8 cellular contexts compared by ENCODE assay signal in the genomic region with DNA sequence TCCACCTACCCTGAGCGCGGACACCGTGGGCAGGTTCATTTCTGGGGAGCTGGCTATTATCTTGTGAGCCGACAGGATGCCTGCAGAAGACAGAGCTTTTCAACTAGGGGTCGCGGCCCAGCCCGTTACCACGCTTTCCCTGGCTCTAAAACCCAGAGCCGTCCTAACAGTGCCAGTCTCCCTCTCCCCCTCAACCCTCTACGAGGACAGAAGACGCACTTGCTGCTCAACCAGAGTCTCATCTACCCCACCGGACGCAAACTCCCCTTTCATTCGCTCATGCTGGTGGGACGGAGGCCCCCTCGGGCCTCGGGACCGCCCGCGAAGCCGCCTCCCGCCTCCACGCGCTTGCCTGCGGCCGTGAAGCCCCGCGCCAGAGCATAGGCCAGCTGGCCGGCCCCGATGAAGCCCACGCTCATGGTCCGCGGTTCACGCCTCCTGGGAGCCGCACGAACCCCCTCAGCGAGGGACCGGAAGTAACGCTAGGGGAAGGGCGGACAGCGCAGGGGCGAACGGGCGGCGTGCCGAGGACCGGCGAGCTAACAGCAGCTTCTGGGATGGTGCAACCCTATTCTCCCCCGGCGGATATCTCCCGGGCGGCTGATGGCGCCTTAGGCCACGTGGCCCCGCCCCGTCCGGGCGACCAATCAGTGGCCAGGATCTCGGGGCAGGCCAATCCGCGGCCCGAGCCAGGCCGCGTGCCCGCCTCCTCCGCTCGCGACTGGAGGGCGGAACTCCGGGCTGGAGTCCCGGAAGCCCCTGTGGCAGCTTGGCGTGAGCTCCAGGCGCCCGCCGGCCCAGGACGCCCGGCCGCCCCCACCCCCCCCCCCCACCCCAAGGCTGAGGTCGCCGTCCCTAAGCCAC. TPM values are rescaled to one million over a fixed set of nuclear protein-coding genes. Genes with fewer than 3 reads are reported as not detected.
DNase-seq lines count a peak whose midpoint lies in the region; TF ChIP-seq lines count a peak whose summit lies in the region.

A gene (minus strand): TSS at position 559 of the 864 bp plus-strand sequence. CDS start 140 bp downstream, at position 419.

- intact Hi-C loops in activated naive CD4-positive, alpha-beta T cell treated with anti-CD3 and anti-CD28 coated beads for 36 hours (cut with micrococcal nuclease) = loop anchor here (1.0 to 5.0 kb wide), 9 partner anchors 27 to 457 kb away; a partner anchor contains a TSS

- CTCF ChIA-PET in activated naive CD4-positive, alpha-beta T cell treated with anti-CD3 and anti-CD28 coated beads for 36 hours (lab: Charles Lee) = interaction anchor here (0.5 to 1.9 kb wide), 3 partner anchors 14 to 146 kb away, joined by 3 to 6 read pairs (median 4); a partner anchor contains a TSS

- peak within 1 kb of the TSS; percentile 96 for H3K4me3 ChIP-seq in HFF-Myc (replicated peaks; ENCODE audit: low read depth, low read length)

- TF ChIP-seq CTCF in HFF-Myc (IDR thresholded peaks at IDR 0.05; ENCODE audit: low read depth, low read length, missing control alignments) = no peak

- DNase-seq in GM03348 (ENCODE audit: low spot score) (peak; percentile 100), HFF-Myc (ENCODE audit: extremely low read depth, low read depth) (peak; percentile 83), NAMALWA (ENCODE audit: low spot score) (peak; percentile 96), SK-N-DZ (ENCODE audit: low spot score) (peak; percentile 94), germinal center (ENCODE audit: low spot score) (peak; percentile 100), occipital lobe (lab: John Stamatoyannopoulos, UW) (peak; percentile 93)
- DNase-seq in activated naive CD4-positive, alpha-beta T cell treated with anti-CD3 and anti-CD28 coated beads for 36 hours = peak; percentile 96

- peak within 1 kb of the TSS; percentile 95 for H3K4me3 Mint-ChIP-seq in activated naive CD4-positive, alpha-beta T cell treated with anti-CD3 and anti-CD28 coated beads for 36 hours

- no peaks in the 10 kb centered on the region for H3K27me3 Mint-ChIP-seq in activated naive CD4-positive, alpha-beta T cell treated with anti-CD3 and anti-CD28 coated beads for 36 hours (ENCODE audit: low read depth)

- H3K4me1 Mint-ChIP-seq in activated naive CD4-positive, alpha-beta T cell treated with anti-CD3 and anti-CD28 coated beads for 36 hours (ENCODE audit: low read depth) = peaks cover 59% of the 10 kb centered on the region

- H3K9me3 Mint-ChIP-seq in activated naive CD4-positive, alpha-beta T cell treated with anti-CD3 and anti-CD28 coated beads for 36 hours = no peaks in the 10 kb centered on the region

- H3K36me3 Mint-ChIP-seq in activated naive CD4-positive, alpha-beta T cell treated with anti-CD3 and anti-CD28 coated beads for 36 hours (ENCODE audit: low read depth) = peaks cover 27% of the 10 kb centered on the region

- H3K27ac ChIP-seq in temporal lobe (ENCODE audit: low read depth, low read length) = peak within 1 kb of the TSS; percentile 94

- peak within 1 kb of the TSS; percentile 90 for H3K27ac Mint-ChIP-seq in activated naive CD4-positive, alpha-beta T cell treated with anti-CD3 and anti-CD28 coated beads for 36 hours

RNA-seq across cellular contexts. Expression of the gene that starts here (rescaled TPM):
- 60.0 and 70.2 TPM in 2 replicates for polyA plus RNA-seq in SK-N-DZ (2014; cell fraction: cytosol; rRNA removed)
- 102 and 118 TPM in 2 replicates for polyA plus RNA-seq in SK-N-DZ (2014; cell fraction: nucleus; rRNA removed)
- 100 to 1,000 TPM; 143 to 149 TPM for total RNA-seq in activated naive CD4-positive, alpha-beta T cell treated with anti-CD3 and anti-CD28 coated beads for 36 hours
- total RNA-seq in occipital lobe (16.2 TPM), temporal lobe (11.6 TPM)

Comparison
In these comparisons a context has a peak if more than half of its experiments do, and no peak if none do; other contexts are left out.
1. Peak in every context shown above with its lines: DNase-seq, H3K4me3 ChIP-seq and H3K27ac ChIP-seq.